Comparison of ENCODE assay signal across 9 cellular contexts in the genomic region with DNA sequence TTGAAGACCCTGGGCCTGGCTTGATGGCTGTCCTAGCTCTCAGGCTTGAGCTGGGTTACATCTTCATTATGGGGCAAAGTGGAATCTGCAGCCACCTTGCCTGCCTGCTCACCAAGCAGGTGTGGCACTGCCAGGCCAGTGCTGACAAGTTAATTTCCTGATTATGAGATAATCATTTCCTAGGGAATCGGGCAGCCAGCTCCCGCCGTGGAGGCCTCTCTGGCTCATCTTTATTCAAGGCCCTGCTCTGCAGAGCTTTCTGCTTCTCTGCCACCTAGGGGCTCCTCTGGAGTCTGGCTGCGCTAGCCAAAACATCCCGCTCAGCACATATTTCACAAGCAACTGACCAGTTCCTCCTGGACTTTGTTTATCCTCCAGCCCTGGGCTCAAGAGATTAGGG. TPM values are rescaled to one million over a fixed set of nuclear protein-coding genes. Genes with fewer than 3 reads are reported as not detected.
DNase-seq lines count a peak whose midpoint lies in the region; ATAC-seq and TF ChIP-seq lines count a peak whose summit lies in the region.
"Had no signal": no experiment of that assay in that cellular context is flagged by ENCODE, and none has a peak within 500 bp of the region (broad histone marks: within the 10 kb centered on the region; RNA-seq: fewer than 3 reads in every experiment).

No MANE protein-coding gene starts in this region.

- H3K9me3 Mint-ChIP-seq in H9: no peaks in the 10 kb centered on the region

- H3K79me1 ChIP-seq in H9 (ENCODE audit: insufficient read depth, low read depth, low read length, poor library complexity, severe bottlenecking): no peaks in the 10 kb centered on the region

- H3K36me3 ChIP-seq in SK-N-SH (replicated peaks in 1 of 2; ENCODE audit: control insufficient read depth in 1 of 2, insufficient read depth in 2 of 2, low read length in 1 of 2) (no peaks in the 10 kb centered on the region), parathyroid adenoma (ENCODE audit: control insufficient read depth, insufficient read depth, low read length) (no peaks in the 10 kb centered on the region), suprapubic skin (no peaks in the 10 kb centered on the region)

- ATAC-seq in GM18519 (IDR thresholded peaks at IDR 0.05; ENCODE audit: low FRiP score, unreplicated experiment): no peak

- H3K27ac ChIP-seq in H9 (ENCODE audit: insufficient read length, low read depth, low read length) (no peak overlapping the region), SK-N-SH (ENCODE audit: low read depth in 2 of 2, low read length in 1 of 2) (peak overlapping the region in 1 of 2 experiments; percentile 64; a peak in 2 of 4 replicates), parathyroid adenoma (peak overlapping the region; percentile 79), suprapubic skin (no peak overlapping the region)

- H3K9me3 ChIP-seq in H9 (ENCODE audit: control insufficient read depth, low read depth, low read length) (no peaks in the 10 kb centered on the region), SK-N-SH (no peaks in the 10 kb centered on the region), parathyroid adenoma (ENCODE audit: control insufficient read depth, low read length) (no peaks in the 10 kb centered on the region), suprapubic skin (no peaks in the 10 kb centered on the region)

- peaks cover 33% of the 10 kb centered on the region for H3F3A ChIP-seq in SK-N-SH (replicated peaks; ENCODE audit: insufficient read depth)

- H3K27me3 ChIP-seq in H9 (ENCODE audit: insufficient read depth, low read length) (no peaks in the 10 kb centered on the region), SK-N-SH (ENCODE audit: insufficient read depth) (no peaks in the 10 kb centered on the region), parathyroid adenoma (ENCODE audit: control insufficient read depth, insufficient read depth, low read length) (no peaks in the 10 kb centered on the region), suprapubic skin (no peaks in the 10 kb centered on the region)

- no peak for DNase-seq in H9
- peak; percentile 70 for DNase-seq in SK-N-SH
- DNase-seq in foreskin fibroblast: peak in 1 of 2 donors; percentile 66
- no peak for DNase-seq in OCI-M1 (lab: John Stamatoyannopoulos, UW)
- no peak for DNase-seq in suprapubic skin (ENCODE audit: low spot score in 2 of 2)
- no peak for DNase-seq in middle frontal gyrus (ENCODE audit: extremely low spot score, low spot score)
- DNase-seq: GDM1 had no signal

- no peaks in the 10 kb centered on the region for H3K36me3 Mint-ChIP-seq in H9 (ENCODE audit: insufficient read depth in 1 of 3, low read depth in 3 of 3)

- no peak overlapping the region for H3K9ac ChIP-seq in H9 (ENCODE audit: extremely low read depth, insufficient read length, low read length)
- H3K9ac ChIP-seq in SK-N-SH: no peak overlapping the region
- H3K9ac ChIP-seq in parathyroid adenoma: no peak overlapping the region

- H2BK5ac ChIP-seq in H9 (ENCODE audit: insufficient read length, low read length): no peak overlapping the region

- H3T11ph ChIP-seq in H9 (ENCODE audit: low read length): no peak overlapping the region

- H3K4me3 Mint-ChIP-seq in H9: no peak overlapping the region

- no peak for TF ChIP-seq POLR2A in suprapubic skin (IDR thresholded peaks at IDR 0.05)

- H2BK15ac ChIP-seq in H9 (ENCODE audit: low read depth, low read length): no peak overlapping the region

- H4K91ac ChIP-seq in H9 (ENCODE audit: insufficient read length, low read depth, low read length): no peak overlapping the region

- peaks cover 3% of the 10 kb centered on the region for H3K27me3 Mint-ChIP-seq in H9 (ENCODE audit: low read depth)

- CTCF ChIA-PET in SK-N-SH (lab: Yijun Ruan, JAX): interaction anchor here (0.8 to 3.3 kb wide), 12 partner anchors 8 to 1014 kb away, joined by 3 to 12 read pairs (median 4); partner anchors contain the start of gene TBC1D21

- no peak overlapping the region for H2AFZ ChIP-seq in H9 (ENCODE audit: low read length)
- H2AFZ ChIP-seq in SK-N-SH (ENCODE audit: low read depth): no peak overlapping the region
- H2AFZ ChIP-seq in parathyroid adenoma: peak overlapping the region; percentile 22

- TF ChIP-seq EP300 in SK-N-SH (IDR thresholded peaks at IDR 0.05; ENCODE audit: borderline replicate concordance in 1 of 2, low read depth in 1 of 2, low read length in 1 of 2) (no peak), suprapubic skin (IDR thresholded peaks at IDR 0.05) (no peak)

- H3K4me3 ChIP-seq in SK-N-SH (ENCODE audit: low read depth in 2 of 2, low read length in 1 of 2) (no peak overlapping the region), foreskin fibroblast (ENCODE audit: low read depth in 1 of 2, low read length in 2 of 2) (no peak overlapping the region), parathyroid adenoma (ENCODE audit: low read depth, low read length) (no peak overlapping the region), suprapubic skin (no peak overlapping the region)

- no peak overlapping the region for H2BK120ac ChIP-seq in H9 (ENCODE audit: low read depth, low read length, poor library complexity, severe bottlenecking)

- H4K20me1 ChIP-seq in H9 (ENCODE audit: control insufficient read depth, insufficient read depth, insufficient read length) (no peaks in the 10 kb centered on the region), SK-N-SH (ENCODE audit: insufficient read depth) (no peaks in the 10 kb centered on the region)

- H3K14ac ChIP-seq in H9 (ENCODE audit: insufficient read depth, low read length): no peak overlapping the region

- no peaks in the 10 kb centered on the region for H3K23me2 ChIP-seq in H9 (ENCODE audit: insufficient read length, low read depth, low read length, poor library complexity, severe bottlenecking)

- peaks cover 16 to 23% of the 10 kb centered on the region in 2 experiments for H3K4me1 Mint-ChIP-seq in H9

- no peak overlapping the region for H4K5ac ChIP-seq in H9 (ENCODE audit: insufficient read length, low read depth, low read length)

- no peak overlapping the region for H4K8ac ChIP-seq in H9 (replicated peaks; ENCODE audit: insufficient read length, low read depth, low read length)

- peak overlapping the region in 1 of 3 experiments; percentile 35; a peak in 2 of 7 replicates for H3K27ac Mint-ChIP-seq in H9

- no peaks in the 10 kb centered on the region for H3K4me1 ChIP-seq in H9 (ENCODE audit: insufficient read depth, low read length)
- H3K4me1 ChIP-seq in SK-N-SH (ENCODE audit: control insufficient read depth in 1 of 2, insufficient read depth in 2 of 2, low read depth in 1 of 2, low read length in 1 of 2): peaks cover 53 to 67% of the 10 kb centered on the region in 2 experiments
- H3K4me1 ChIP-seq in parathyroid adenoma: peaks cover 36% of the 10 kb centered on the region
- H3K4me1 ChIP-seq in suprapubic skin: peaks cover 43% of the 10 kb centered on the region

- WGBS in H9 (ENCODE audit: extremely low coverage, insufficient read length, low lambda C conversion rate): no CpG with 5 or more reads among the region's 5 CpGs
- 64% methylated on average over 5 of the region's 5 CpGs for WGBS in SK-N-SH (ENCODE audit: low lambda C conversion rate)
- WGBS in suprapubic skin: 30% methylated on average over 5 of the region's 5 CpGs

- H3K79me2 ChIP-seq in H9 (ENCODE audit: insufficient read depth, low read length) (no peaks in the 10 kb centered on the region), SK-N-SH (ENCODE audit: insufficient read depth) (peaks cover 28% of the 10 kb centered on the region), parathyroid adenoma (peaks cover 6% of the 10 kb centered on the region)

- TF ChIP-seq CTCF in H9 (conservative IDR thresholded peaks at IDR 0.05) (peak; percentile 30; the same call in 1 of the 3 replicates), SK-N-SH (IDR thresholded peaks at IDR 0.05) (peak; percentile 24; the same call in 1 of the 2 replicates), foreskin fibroblast (IDR thresholded peaks at IDR 0.05; ENCODE audit: low read depth, low read length) (peak; percentile 13), parathyroid adenoma (IDR thresholded peaks at IDR 0.05) (peak; percentile 27), suprapubic skin (IDR thresholded peaks at IDR 0.05) (no peak)

- no peak overlapping the region for H2BK12ac ChIP-seq in H9 (ENCODE audit: insufficient read length, low read depth, low read length)

- no peak overlapping the region for H2AK5ac ChIP-seq in H9 (ENCODE audit: insufficient read length, low read length)

- no peak overlapping the region for H3K18ac ChIP-seq in H9 (ENCODE audit: insufficient read length, low read depth, low read length)

- no peak overlapping the region for H3K56ac ChIP-seq in H9 (ENCODE audit: insufficient read length, low read depth, low read length)

- POLR2A ChIA-PET in SK-N-SH (lab: Yijun Ruan, JAX): interaction anchor here (0.8 to 0.9 kb wide), 2 partner anchors 9 to 15 kb away, joined by 3 to 4 read pairs; no protein-coding TSS in a partner anchor

- H3K4me2 ChIP-seq in H9 (ENCODE audit: insufficient read depth, insufficient read length, low read length) (no peak overlapping the region), SK-N-SH (no peak overlapping the region; the same call in 1 of the 2 replicates), parathyroid adenoma (ENCODE audit: low read length) (peak overlapping the region; percentile 33)

- no peak overlapping the region for H3K4ac ChIP-seq in H9 (ENCODE audit: low read depth, low read length)

- H3K23ac ChIP-seq in H9 (ENCODE audit: insufficient read length, low read depth, low read length): no peak overlapping the region

- H2BK20ac ChIP-seq in H9 (ENCODE audit: low read depth, low read length, poor library complexity, severe bottlenecking): no peak overlapping the region

- TF ChIP-seq RAD21 in SK-N-SH (IDR thresholded peaks at IDR 0.05; ENCODE audit: low read length): peak; percentile 36

- H3K9me2 ChIP-seq in SK-N-SH: no peaks in the 10 kb centered on the region

TF ChIP-seq in SK-N-SH, 30 proteins besides CTCF, POLR2A, EP300 and RAD21:
- TF ChIP-seq NRF1 (IDR thresholded peaks at IDR 0.05; ENCODE audit: low read depth, low read length): no peak
- TF ChIP-seq SMC3 (IDR thresholded peaks at IDR 0.05; ENCODE audit: low read depth, low read length): peak; percentile 20; the same call in 1 of the 2 replicates
TF ChIP-seq in SK-N-SH: peak in this region for 1.

RNA-seq across cellular contexts. Expression of gene LOXL1, which starts 9.9 kb away (rescaled TPM):
- 6.9 and 9.1 TPM in 2 replicates for total RNA-seq in H9 (2021)
- 37.5 and 50.3 TPM in 2 replicates for polyA plus RNA-seq in SK-N-SH (2012; rRNA removed)
- 36.5 and 50.1 TPM in 2 replicates for polyA plus RNA-seq in SK-N-SH (2012; cell fraction: cytosol; rRNA removed)
- polyA plus RNA-seq in SK-N-SH (2012; cell fraction: nucleus; rRNA removed): 52.4 and 60.2 TPM in 2 replicates
- total RNA-seq in suprapubic skin: 10 to 100 TPM in 1 of 4 donors, 1 to 10 TPM in 3; 4.3 to 12.1 (median 7.3) TPM

RNA-seq across cellular contexts. Expression of gene STOML1, which starts 55.9 kb away (rescaled TPM):
- 2.5 and 2.9 TPM in 2 replicates for total RNA-seq in H9 (2021)
- polyA plus RNA-seq in SK-N-SH (2012; rRNA removed): 19.1 and 20.4 TPM in 2 replicates
- polyA plus RNA-seq in SK-N-SH (2012; cell fraction: cytosol; rRNA removed): 8.2 and 13.5 TPM in 2 replicates
- 27.9 and 28.2 TPM in 2 replicates for polyA plus RNA-seq in SK-N-SH (2012; cell fraction: nucleus; rRNA removed)
- total RNA-seq in suprapubic skin: 10 to 100 TPM in 3 of 4 donors, 1 to 10 TPM in 1; 9.7 to 25.3 (median 10.7) TPM

RNA-seq across cellular contexts. Expression of gene PML, which starts 58.3 kb away (rescaled TPM):
- total RNA-seq in H9 (2021) (23.6 and 24.6 TPM in 2 replicates), suprapubic skin (100 to 1,000 TPM in 1 of 4 donors, 10 to 100 TPM in 3; 59.2 to 111 (median 82.5) TPM)
- polyA plus RNA-seq in SK-N-SH (2012; rRNA removed): 14.0 and 18.4 TPM in 2 replicates
- 7.9 and 12.9 TPM in 2 replicates for polyA plus RNA-seq in SK-N-SH (2012; cell fraction: cytosol; rRNA removed)
- polyA plus RNA-seq in SK-N-SH (2012; cell fraction: nucleus; rRNA removed): 48.3 and 66.5 TPM in 2 replicates

Comparison
In these comparisons a context has a peak if more than half of its experiments do, and no peak if none do; other contexts are left out.
1. CTCF ChIP-seq: peak in H9 (single experiment), SK-N-SH (single experiment), foreskin fibroblast (single experiment) and parathyroid adenoma (single experiment); none in suprapubic skin (0 of 2).